2 cellular contexts compared by ENCODE assay signal in the genomic region with DNA sequence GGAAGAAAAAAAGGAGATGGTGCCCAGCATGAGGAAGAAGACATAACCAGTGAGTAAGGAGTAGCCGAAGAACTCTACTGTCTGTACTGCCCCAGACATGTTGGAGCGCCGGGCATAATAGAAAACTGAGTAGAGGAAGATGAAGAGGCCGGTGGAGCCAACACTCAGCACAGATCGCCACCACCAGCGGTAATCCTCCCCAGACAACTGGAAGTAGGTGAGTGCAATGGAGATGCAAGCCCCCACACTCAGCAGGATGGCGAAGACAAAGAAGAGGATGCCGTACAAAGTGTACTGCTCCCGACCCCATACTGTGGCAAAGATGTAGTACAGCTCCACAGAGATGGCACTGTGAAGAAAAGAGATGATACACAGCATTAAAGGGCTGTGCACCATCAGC.
A peak's percentile ranks its signal among the peaks of the same experiment; 100 is the strongest.
TF ChIP-seq lines count a peak whose summit lies in the region.

No MANE protein-coding gene starts in this region.

TF ChIP-seq in HepG2, 621 proteins besides CTCF, POLR2A, EP300 and RAD21:
- TF ChIP-seq SMAD3 (CRISPR knock-in tag; IDR thresholded peaks at IDR 0.05) = no peak
- 0 out of 2 replicates have a peak, but pooled peaks have one; percentile 19 for TF ChIP-seq ZNF773 (CRISPR knock-in tag; IDR thresholded peaks at IDR 0.05; ENCODE audit: borderline replicate concordance)
- no peak for TF ChIP-seq JUND (CRISPR knock-in tag; IDR thresholded peaks at IDR 0.05)
- no peak for TF ChIP-seq GZF1 (CRISPR knock-in tag; IDR thresholded peaks at IDR 0.05)
- TF ChIP-seq IRX3 (CRISPR knock-in tag; IDR thresholded peaks at IDR 0.05; ENCODE audit: borderline replicate concordance, low read depth) = no peak
- TF ChIP-seq, protein P1, sequence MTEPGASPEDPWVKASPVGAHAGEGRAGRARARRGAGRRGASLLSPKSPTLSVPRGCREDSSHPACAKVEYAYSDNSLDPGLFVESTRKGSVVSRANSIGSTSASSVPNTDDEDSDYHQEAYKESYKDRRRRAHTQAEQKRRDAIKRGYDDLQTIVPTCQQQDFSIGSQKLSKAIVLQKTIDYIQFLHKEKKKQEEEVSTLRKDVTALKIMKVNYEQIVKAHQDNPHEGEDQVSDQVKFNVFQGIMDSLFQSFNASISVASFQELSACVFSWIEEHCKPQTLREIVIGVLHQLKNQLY (CRISPR knock-in tag; IDR thresholded peaks at IDR 0.05) = no peak
- TF ChIP-seq, protein P2, sequence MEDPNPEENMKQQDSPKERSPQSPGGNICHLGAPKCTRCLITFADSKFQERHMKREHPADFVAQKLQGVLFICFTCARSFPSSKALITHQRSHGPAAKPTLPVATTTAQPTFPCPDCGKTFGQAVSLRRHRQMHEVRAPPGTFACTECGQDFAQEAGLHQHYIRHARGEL (CRISPR knock-in tag; IDR thresholded peaks at IDR 0.05) = no peak
- TF ChIP-seq, protein P3, sequence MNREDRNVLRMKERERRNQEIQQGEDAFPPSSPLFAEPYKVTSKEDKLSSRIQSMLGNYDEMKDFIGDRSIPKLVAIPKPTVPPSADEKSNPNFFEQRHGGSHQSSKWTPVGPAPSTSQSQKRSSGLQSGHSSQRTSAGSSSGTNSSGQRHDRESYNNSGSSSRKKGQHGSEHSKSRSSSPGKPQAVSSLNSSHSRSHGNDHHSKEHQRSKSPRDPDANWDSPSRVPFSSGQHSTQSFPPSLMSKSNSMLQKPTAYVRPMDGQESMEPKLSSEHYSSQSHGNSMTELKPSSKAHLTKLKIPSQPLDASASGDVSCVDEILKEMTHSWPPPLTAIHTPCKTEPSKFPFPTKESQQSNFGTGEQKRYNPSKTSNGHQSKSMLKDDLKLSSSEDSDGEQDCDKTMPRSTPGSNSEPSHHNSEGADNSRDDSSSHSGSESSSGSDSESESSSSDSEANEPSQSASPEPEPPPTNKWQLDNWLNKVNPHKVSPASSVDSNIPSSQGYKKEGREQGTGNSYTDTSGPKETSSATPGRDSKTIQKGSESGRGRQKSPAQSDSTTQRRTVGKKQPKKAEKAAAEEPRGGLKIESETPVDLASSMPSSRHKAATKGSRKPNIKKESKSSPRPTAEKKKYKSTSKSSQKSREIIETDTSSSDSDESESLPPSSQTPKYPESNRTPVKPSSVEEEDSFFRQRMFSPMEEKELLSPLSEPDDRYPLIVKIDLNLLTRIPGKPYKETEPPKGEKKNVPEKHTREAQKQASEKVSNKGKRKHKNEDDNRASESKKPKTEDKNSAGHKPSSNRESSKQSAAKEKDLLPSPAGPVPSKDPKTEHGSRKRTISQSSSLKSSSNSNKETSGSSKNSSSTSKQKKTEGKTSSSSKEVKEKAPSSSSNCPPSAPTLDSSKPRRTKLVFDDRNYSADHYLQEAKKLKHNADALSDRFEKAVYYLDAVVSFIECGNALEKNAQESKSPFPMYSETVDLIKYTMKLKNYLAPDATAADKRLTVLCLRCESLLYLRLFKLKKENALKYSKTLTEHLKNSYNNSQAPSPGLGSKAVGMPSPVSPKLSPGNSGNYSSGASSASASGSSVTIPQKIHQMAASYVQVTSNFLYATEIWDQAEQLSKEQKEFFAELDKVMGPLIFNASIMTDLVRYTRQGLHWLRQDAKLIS (CRISPR knock-in tag; IDR thresholded peaks at IDR 0.05) = no peak
- TF ChIP-seq ZMYM2 (CRISPR knock-in tag; IDR thresholded peaks at IDR 0.05) = no peak
- TF ChIP-seq, protein P4, sequence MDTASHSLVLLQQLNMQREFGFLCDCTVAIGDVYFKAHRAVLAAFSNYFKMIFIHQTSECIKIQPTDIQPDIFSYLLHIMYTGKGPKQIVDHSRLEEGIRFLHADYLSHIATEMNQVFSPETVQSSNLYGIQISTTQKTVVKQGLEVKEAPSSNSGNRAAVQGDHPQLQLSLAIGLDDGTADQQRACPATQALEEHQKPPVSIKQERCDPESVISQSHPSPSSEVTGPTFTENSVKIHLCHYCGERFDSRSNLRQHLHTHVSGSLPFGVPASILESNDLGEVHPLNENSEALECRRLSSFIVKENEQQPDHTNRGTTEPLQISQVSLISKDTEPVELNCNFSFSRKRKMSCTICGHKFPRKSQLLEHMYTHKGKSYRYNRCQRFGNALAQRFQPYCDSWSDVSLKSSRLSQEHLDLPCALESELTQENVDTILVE (CRISPR knock-in tag; IDR thresholded peaks at IDR 0.05) = no peak
- no peak for TF ChIP-seq RXRB (CRISPR knock-in tag; IDR thresholded peaks at IDR 0.05; ENCODE audit: borderline replicate concordance)
- TF ChIP-seq, protein P5, sequence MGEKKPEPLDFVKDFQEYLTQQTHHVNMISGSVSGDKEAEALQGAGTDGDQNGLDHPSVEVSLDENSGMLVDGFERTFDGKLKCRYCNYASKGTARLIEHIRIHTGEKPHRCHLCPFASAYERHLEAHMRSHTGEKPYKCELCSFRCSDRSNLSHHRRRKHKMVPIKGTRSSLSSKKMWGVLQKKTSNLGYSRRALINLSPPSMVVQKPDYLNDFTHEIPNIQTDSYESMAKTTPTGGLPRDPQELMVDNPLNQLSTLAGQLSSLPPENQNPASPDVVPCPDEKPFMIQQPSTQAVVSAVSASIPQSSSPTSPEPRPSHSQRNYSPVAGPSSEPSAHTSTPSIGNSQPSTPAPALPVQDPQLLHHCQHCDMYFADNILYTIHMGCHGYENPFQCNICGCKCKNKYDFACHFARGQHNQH (CRISPR knock-in tag; IDR thresholded peaks at IDR 0.05) = no peak
- TF ChIP-seq TAF15 (IDR thresholded peaks at IDR 0.05; ENCODE audit: low read depth, low read length, poor library complexity, severe bottlenecking) = no peak
- no peak for TF ChIP-seq HNRNPUL1 (IDR thresholded peaks at IDR 0.05; ENCODE audit: low read depth, low read length)
- TF ChIP-seq BCL6 (CRISPR knock-in tag; IDR thresholded peaks at IDR 0.05) = no peak
- 0 out of 2 replicates have a peak, but pooled peaks have one; percentile 58 for TF ChIP-seq ATAD3A (CRISPR knock-in tag; IDR thresholded peaks at IDR 0.05)
- TF ChIP-seq KLF15 (CRISPR knock-in tag; IDR thresholded peaks at IDR 0.05; ENCODE audit: borderline replicate concordance) = peak; percentile 48; the same call in 1 of the 2 replicates
- no peak for TF ChIP-seq ZNF34 (CRISPR knock-in tag; IDR thresholded peaks at IDR 0.05; ENCODE audit: borderline replicate concordance)
- TF ChIP-seq ZMAT3 (CRISPR knock-in tag; conservative IDR thresholded peaks at IDR 0.05) = no peak

TF ChIP-seq in WTC11, 78 proteins besides CTCF, POLR2A, EP300 and RAD21:
- TF ChIP-seq, protein P6, sequence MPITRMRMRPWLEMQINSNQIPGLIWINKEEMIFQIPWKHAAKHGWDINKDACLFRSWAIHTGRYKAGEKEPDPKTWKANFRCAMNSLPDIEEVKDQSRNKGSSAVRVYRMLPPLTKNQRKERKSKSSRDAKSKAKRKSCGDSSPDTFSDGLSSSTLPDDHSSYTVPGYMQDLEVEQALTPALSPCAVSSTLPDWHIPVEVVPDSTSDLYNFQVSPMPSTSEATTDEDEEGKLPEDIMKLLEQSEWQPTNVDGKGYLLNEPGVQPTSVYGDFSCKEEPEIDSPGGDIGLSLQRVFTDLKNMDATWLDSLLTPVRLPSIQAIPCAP (CRISPR knock-in tag; IDR thresholded peaks at IDR 0.05) = no peak
- TF ChIP-seq, protein P7, sequence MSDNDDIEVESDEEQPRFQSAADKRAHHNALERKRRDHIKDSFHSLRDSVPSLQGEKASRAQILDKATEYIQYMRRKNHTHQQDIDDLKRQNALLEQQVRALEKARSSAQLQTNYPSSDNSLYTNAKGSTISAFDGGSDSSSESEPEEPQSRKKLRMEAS (CRISPR knock-in tag; IDR thresholded peaks at IDR 0.05) = no peak
- no peak for TF ChIP-seq GTF2I (CRISPR knock-in tag; conservative IDR thresholded peaks at IDR 0.05)
- TF ChIP-seq, protein P8, sequence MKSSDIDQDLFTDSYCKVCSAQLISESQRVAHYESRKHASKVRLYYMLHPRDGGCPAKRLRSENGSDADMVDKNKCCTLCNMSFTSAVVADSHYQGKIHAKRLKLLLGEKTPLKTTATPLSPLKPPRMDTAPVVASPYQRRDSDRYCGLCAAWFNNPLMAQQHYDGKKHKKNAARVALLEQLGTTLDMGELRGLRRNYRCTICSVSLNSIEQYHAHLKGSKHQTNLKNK (CRISPR knock-in tag; IDR thresholded peaks at IDR 0.05) = no peak
- TF ChIP-seq FOXJ3 (CRISPR knock-in tag; IDR thresholded peaks at IDR 0.05; ENCODE audit: borderline replicate concordance) = no peak
- TF ChIP-seq, protein P9, sequence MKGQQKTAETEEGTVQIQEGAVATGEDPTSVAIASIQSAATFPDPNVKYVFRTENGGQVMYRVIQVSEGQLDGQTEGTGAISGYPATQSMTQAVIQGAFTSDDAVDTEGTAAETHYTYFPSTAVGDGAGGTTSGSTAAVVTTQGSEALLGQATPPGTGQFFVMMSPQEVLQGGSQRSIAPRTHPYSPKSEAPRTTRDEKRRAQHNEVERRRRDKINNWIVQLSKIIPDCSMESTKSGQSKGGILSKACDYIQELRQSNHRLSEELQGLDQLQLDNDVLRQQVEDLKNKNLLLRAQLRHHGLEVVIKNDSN (CRISPR knock-in tag; IDR thresholded peaks at IDR 0.05) = no peak
- TF ChIP-seq, protein P10, sequence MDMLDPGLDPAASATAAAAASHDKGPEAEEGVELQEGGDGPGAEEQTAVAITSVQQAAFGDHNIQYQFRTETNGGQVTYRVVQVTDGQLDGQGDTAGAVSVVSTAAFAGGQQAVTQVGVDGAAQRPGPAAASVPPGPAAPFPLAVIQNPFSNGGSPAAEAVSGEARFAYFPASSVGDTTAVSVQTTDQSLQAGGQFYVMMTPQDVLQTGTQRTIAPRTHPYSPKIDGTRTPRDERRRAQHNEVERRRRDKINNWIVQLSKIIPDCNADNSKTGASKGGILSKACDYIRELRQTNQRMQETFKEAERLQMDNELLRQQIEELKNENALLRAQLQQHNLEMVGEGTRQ (CRISPR knock-in tag; IDR thresholded peaks at IDR 0.05) = no peak
- no peak for TF ChIP-seq ZNF423 (CRISPR knock-in tag; IDR thresholded peaks at IDR 0.05)
- TF ChIP-seq, protein P11, sequence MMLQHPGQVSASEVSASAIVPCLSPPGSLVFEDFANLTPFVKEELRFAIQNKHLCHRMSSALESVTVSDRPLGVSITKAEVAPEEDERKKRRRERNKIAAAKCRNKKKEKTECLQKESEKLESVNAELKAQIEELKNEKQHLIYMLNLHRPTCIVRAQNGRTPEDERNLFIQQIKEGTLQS (CRISPR knock-in tag; conservative IDR thresholded peaks at IDR 0.05) = no peak
- TF ChIP-seq FOXK1 (CRISPR knock-in tag; IDR thresholded peaks at IDR 0.05) = no peak
- TF ChIP-seq, protein P12, sequence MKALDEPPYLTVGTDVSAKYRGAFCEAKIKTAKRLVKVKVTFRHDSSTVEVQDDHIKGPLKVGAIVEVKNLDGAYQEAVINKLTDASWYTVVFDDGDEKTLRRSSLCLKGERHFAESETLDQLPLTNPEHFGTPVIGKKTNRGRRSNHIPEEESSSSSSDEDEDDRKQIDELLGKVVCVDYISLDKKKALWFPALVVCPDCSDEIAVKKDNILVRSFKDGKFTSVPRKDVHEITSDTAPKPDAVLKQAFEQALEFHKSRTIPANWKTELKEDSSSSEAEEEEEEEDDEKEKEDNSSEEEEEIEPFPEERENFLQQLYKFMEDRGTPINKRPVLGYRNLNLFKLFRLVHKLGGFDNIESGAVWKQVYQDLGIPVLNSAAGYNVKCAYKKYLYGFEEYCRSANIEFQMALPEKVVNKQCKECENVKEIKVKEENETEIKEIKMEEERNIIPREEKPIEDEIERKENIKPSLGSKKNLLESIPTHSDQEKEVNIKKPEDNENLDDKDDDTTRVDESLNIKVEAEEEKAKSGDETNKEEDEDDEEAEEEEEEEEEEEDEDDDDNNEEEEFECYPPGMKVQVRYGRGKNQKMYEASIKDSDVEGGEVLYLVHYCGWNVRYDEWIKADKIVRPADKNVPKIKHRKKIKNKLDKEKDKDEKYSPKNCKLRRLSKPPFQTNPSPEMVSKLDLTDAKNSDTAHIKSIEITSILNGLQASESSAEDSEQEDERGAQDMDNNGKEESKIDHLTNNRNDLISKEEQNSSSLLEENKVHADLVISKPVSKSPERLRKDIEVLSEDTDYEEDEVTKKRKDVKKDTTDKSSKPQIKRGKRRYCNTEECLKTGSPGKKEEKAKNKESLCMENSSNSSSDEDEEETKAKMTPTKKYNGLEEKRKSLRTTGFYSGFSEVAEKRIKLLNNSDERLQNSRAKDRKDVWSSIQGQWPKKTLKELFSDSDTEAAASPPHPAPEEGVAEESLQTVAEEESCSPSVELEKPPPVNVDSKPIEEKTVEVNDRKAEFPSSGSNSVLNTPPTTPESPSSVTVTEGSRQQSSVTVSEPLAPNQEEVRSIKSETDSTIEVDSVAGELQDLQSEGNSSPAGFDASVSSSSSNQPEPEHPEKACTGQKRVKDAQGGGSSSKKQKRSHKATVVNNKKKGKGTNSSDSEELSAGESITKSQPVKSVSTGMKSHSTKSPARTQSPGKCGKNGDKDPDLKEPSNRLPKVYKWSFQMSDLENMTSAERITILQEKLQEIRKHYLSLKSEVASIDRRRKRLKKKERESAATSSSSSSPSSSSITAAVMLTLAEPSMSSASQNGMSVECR (CRISPR knock-in tag; IDR thresholded peaks at IDR 0.05; ENCODE audit: borderline replicate concordance) = no peak
- TF ChIP-seq, protein P13, sequence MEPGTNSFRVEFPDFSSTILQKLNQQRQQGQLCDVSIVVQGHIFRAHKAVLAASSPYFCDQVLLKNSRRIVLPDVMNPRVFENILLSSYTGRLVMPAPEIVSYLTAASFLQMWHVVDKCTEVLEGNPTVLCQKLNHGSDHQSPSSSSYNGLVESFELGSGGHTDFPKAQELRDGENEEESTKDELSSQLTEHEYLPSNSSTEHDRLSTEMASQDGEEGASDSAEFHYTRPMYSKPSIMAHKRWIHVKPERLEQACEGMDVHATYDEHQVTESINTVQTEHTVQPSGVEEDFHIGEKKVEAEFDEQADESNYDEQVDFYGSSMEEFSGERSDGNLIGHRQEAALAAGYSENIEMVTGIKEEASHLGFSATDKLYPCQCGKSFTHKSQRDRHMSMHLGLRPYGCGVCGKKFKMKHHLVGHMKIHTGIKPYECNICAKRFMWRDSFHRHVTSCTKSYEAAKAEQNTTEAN (CRISPR knock-in tag; IDR thresholded peaks at IDR 0.05) = no peak
- TF ChIP-seq, protein P14, sequence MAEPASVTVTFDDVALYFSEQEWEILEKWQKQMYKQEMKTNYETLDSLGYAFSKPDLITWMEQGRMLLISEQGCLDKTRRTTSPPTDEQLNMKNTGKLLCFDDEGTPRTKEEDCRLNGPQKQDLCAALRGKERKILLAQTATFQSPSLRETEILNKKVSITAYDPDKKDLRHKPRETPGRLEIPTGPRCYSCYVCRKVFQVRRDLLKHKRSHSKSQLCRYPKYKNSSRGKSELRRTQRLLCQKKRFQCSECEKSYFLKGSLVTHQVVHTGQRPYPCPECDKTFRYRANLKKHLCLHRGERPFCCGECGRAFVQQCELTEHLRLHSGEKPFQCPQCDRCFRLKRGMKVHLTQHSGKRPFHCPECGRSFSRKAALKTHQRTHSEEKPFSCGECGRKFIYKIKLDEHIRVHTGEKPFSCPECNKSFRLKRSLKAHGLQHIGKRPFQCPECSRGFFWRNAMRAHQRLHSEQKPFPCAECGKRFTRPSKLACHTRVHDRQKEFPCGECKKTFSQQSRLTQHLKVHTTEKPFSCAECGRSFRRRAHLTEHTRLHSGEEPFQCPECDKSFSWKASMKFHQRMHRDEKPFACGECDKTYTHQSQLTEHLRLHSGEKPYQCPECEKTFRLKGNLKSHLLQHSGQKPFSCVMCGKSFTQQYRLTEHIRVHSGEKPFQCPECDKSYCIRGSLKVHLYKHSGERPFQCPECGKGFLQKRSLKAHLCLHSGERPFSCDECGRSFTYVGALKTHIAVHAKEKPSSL (CRISPR knock-in tag; conservative IDR thresholded peaks at IDR 0.05) = no peak
- no peak for TF ChIP-seq ZNF219 (CRISPR knock-in tag; IDR thresholded peaks at IDR 0.05; ENCODE audit: borderline replicate concordance)
- TF ChIP-seq, protein P15, sequence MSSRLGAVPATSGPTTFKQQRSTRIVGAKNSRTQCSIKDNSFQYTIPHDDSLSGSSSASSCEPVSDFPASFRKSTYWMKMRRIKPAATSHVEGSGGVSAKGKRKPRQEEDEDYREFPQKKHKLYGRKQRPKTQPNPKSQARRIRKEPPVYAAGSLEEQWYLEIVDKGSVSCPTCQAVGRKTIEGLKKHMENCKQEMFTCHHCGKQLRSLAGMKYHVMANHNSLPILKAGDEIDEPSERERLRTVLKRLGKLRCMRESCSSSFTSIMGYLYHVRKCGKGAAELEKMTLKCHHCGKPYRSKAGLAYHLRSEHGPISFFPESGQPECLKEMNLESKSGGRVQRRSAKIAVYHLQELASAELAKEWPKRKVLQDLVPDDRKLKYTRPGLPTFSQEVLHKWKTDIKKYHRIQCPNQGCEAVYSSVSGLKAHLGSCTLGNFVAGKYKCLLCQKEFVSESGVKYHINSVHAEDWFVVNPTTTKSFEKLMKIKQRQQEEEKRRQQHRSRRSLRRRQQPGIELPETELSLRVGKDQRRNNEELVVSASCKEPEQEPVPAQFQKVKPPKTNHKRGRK (CRISPR knock-in tag; IDR thresholded peaks at IDR 0.05; ENCODE audit: borderline replicate concordance) = no peak
